Comparison of ENCODE assay signal across 10 cellular contexts in the genomic region with DNA sequence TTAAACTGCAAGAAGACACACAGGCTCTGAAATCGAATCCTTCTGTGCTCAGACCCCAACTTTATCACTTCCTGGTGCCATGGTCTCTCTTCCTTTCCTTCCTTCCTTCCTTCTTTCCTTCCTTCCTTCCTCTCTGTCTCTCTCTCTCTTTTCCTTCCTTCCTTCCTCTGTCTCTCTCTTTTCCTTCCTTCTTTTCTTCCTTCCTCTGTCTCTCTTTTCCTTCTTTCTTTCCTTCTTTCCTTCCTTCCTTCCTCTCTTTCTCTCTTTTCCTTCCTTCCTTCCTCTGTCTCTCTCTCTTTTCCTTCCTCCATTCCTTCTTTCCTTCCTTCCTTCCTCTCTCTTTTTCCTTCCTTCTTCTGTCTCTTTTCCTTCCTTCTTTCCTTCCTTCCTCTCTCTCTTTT.
DNase-seq lines count a peak whose midpoint lies in the region; ATAC-seq and TF ChIP-seq lines count a peak whose summit lies in the region.
"Had no signal": no experiment of that assay in that cellular context is flagged by ENCODE, and none has a peak within 500 bp of the region (broad histone marks: within the 10 kb centered on the region; RNA-seq: fewer than 3 reads in every experiment).

No MANE protein-coding gene starts in this region.

- BruUV-seq in HCT116 (replicated peaks; lab: Mats Ljungman, UMichigan) = no TSS peak

- H3K27me3 Mint-ChIP-seq in WTC11 (ENCODE audit: low read depth) = no peaks in the 10 kb centered on the region; the same call in none of the 2 replicates
- H3K27me3 Mint-ChIP-seq in memory B cell = peaks cover 9% of the 10 kb centered on the region
- H3K27me3 Mint-ChIP-seq in progenitor cell of endocrine pancreas = no peaks in the 10 kb centered on the region

- H3K4me3 ChIP-seq in HCT116 (replicated peaks in 1 of 2; ENCODE audit: low read depth in 1 of 2, low read length in 2 of 2) (no peak overlapping the region), HAP-1 (no peak overlapping the region)

- H3K79me2 ChIP-seq in HCT116 (ENCODE audit: insufficient read depth, low read length) = no peaks in the 10 kb centered on the region

- TF ChIP-seq RAD21 in HCT116 (IDR thresholded peaks at IDR 0.05; ENCODE audit: low read depth) = no peak

- H3K4me3 Mint-ChIP-seq in WTC11 = no peak overlapping the region
- H3K4me3 Mint-ChIP-seq in memory B cell = no peak overlapping the region
- H3K4me3 Mint-ChIP-seq in progenitor cell of endocrine pancreas (ENCODE audit: low read depth) = no peak overlapping the region

- H3K4me1 ChIP-seq in HCT116 (ENCODE audit: control insufficient read depth in 1 of 2, insufficient read depth in 2 of 2, low read length in 2 of 2) (peaks cover 6 to 33% of the 10 kb centered on the region in 2 experiments; a peak in 3 of 4 replicates), HAP-1 (no peaks in the 10 kb centered on the region)

- intact Hi-C loops in HCT116 (cut with micrococcal nuclease) = no loop called here

- H2AFZ ChIP-seq in HCT116 (ENCODE audit: low read depth, low read length, poor library complexity, severe bottlenecking) = peak overlapping the region; percentile 86

- H3K36me3 ChIP-seq in HCT116 (ENCODE audit: control insufficient read depth in 1 of 2, insufficient read depth in 2 of 2, low read length in 2 of 2) (no peaks in the 10 kb centered on the region), HAP-1 (replicated peaks) (no peaks in the 10 kb centered on the region)

- DNase-seq in HCT116 (ENCODE audit: low read depth, low spot score) = no peak
- DNase-seq in WTC11 (ENCODE audit: low spot score) = no peak
- DNase-seq in memory B cell (ENCODE audit: low spot score in 2 of 2) = no peak
- no peak for DNase-seq in progenitor cell of endocrine pancreas (ENCODE audit: low spot score, unreplicated experiment)
- DNase-seq in HAP-1 (ENCODE audit: low spot score in 2 of 2) = no peak
- no peak for DNase-seq in NCI-H526 treated with DMSO at 0.1 percent for 48 hours (lab: John Stamatoyannopoulos, UW)
- no peak for DNase-seq in activated naive CD4-positive, alpha-beta T cell treated with Interleukin-2 at 50 U/mL for 16 hours
- DNase-seq in epidermal melanocyte (ENCODE audit: insufficient read length, low spot score) = no peak
- DNase-seq: C1 segment of cervical spinal cord, Right ventricle myocardium superior had no signal

- H3K9me3 ChIP-seq in HCT116 (ENCODE audit: control insufficient read depth in 1 of 2, insufficient read depth in 1 of 2, low read depth in 1 of 2, low read length in 2 of 2) (peaks cover 0 to 5% of the 10 kb centered on the region in 2 experiments; a peak in 2 of 4 replicates), HAP-1 (no peaks in the 10 kb centered on the region; the same call in 1 of the 2 replicates)

- peaks cover 15% of the 10 kb centered on the region for H3K4me1 Mint-ChIP-seq in WTC11
- H3K4me1 Mint-ChIP-seq in memory B cell = peaks cover 2% of the 10 kb centered on the region
- H3K4me1 Mint-ChIP-seq in progenitor cell of endocrine pancreas (ENCODE audit: low read depth) = peaks cover 15% of the 10 kb centered on the region

- no peak overlapping the region for H3K27ac ChIP-seq in HCT116 (ENCODE audit: low read depth, low read length)

- no peak for TF ChIP-seq POLR2A in HCT116 (IDR thresholded peaks at IDR 0.05; ENCODE audit: borderline replicate concordance, extremely low read depth, insufficient read depth, insufficient read length)

- ATAC-seq in HCT116 (no peak), WTC11 (no peak), memory B cell (ENCODE audit: low read depth) (no peak)

- H3K36me3 Mint-ChIP-seq in WTC11 = no peaks in the 10 kb centered on the region; the same call in 1 of the 2 replicates
- peaks cover 1% of the 10 kb centered on the region for H3K36me3 Mint-ChIP-seq in memory B cell
- H3K36me3 Mint-ChIP-seq in progenitor cell of endocrine pancreas (ENCODE audit: insufficient read depth) = no peaks in the 10 kb centered on the region

- H3K9me3 Mint-ChIP-seq in WTC11 (peaks cover 20% of the 10 kb centered on the region), memory B cell (peaks cover 5% of the 10 kb centered on the region), progenitor cell of endocrine pancreas (ENCODE audit: low read depth) (peaks cover 3% of the 10 kb centered on the region)

- CTCF ChIA-PET in HCT116 (lab: Charles Lee) (interaction anchor here (0.7 kb wide), 1 partner anchor 203 kb away, joined by 5 read pairs; no protein-coding TSS in a partner anchor), WTC11 (lab: Charles Lee) (interaction anchor here (0.9 kb wide), 1 partner anchor 88 kb away, joined by 3 read pairs; no protein-coding TSS in a partner anchor)

- H4K20me1 ChIP-seq in HCT116 (ENCODE audit: insufficient read depth) = no peaks in the 10 kb centered on the region

- no peaks in the 10 kb centered on the region for H3K27me3 ChIP-seq in HCT116 (ENCODE audit: insufficient read depth, low read length)
- no peaks in the 10 kb centered on the region for H3K27me3 ChIP-seq in HAP-1 (ENCODE audit: low read depth)

- H3K9ac ChIP-seq in HCT116 (ENCODE audit: low read length) = no peak overlapping the region

- RAD21 ChIA-PET in HCT116 (lab: Charles Lee; ENCODE audit: low non-redundant PET in 1 of 2, low total read pairs in 2 of 2, uncharacterized antibody in 2 of 2, unreplicated experiment in 2 of 2) = no interaction called here

- POLR2A ChIA-PET in HCT116 (lab: Charles Lee) = no interaction called here
- POLR2A ChIA-PET in WTC11 (lab: Charles Lee) = interaction anchor here (0.6 kb wide), 1 partner anchor 27 kb away, joined by 13 read pairs; no protein-coding TSS in a partner anchor

- peak overlapping the region; percentile 41; the same call in 1 of the 2 replicates for H3K4me2 ChIP-seq in HCT116 (ENCODE audit: low read length)

- in situ Hi-C loops in HAP-1 (cut with MboI; ENCODE audit: low sequenced_read_pairs) = no loop called here

- no peaks in the 10 kb centered on the region for H3K9me2 ChIP-seq in HCT116 (ENCODE audit: insufficient read depth)

- H3K27ac Mint-ChIP-seq in WTC11 = no peak overlapping the region
- H3K27ac Mint-ChIP-seq in memory B cell = peak overlapping the region; percentile 5
- H3K27ac Mint-ChIP-seq in progenitor cell of endocrine pancreas = peak overlapping the region; percentile 93

- TF ChIP-seq CTCF in HCT116 (IDR thresholded peaks at IDR 0.05 in 2 of 3, conservative IDR thresholded peaks at IDR 0.05 in 1 of 3; ENCODE audit: borderline replicate concordance in 1 of 3, insufficient read depth in 1 of 3, low read depth in 2 of 3, low read length in 2 of 3) (no peak), WTC11 (IDR thresholded peaks at IDR 0.05) (no peak), progenitor cell of endocrine pancreas (IDR thresholded peaks at IDR 0.05; ENCODE audit: unreplicated experiment) (no peak)

TF ChIP-seq in HCT116, 20 proteins besides CTCF, POLR2A, EP300 and RAD21:
- TF ChIP-seq POLR2AphosphoS5 (IDR thresholded peaks at IDR 0.05; ENCODE audit: low read depth, low read length) (no peak), ELF1 (IDR thresholded peaks at IDR 0.05; ENCODE audit: borderline replicate concordance, low read depth) (no peak)

TF ChIP-seq in WTC11, 78 proteins besides CTCF, POLR2A, EP300 and RAD21:
- TF ChIP-seq, protein P1, sequence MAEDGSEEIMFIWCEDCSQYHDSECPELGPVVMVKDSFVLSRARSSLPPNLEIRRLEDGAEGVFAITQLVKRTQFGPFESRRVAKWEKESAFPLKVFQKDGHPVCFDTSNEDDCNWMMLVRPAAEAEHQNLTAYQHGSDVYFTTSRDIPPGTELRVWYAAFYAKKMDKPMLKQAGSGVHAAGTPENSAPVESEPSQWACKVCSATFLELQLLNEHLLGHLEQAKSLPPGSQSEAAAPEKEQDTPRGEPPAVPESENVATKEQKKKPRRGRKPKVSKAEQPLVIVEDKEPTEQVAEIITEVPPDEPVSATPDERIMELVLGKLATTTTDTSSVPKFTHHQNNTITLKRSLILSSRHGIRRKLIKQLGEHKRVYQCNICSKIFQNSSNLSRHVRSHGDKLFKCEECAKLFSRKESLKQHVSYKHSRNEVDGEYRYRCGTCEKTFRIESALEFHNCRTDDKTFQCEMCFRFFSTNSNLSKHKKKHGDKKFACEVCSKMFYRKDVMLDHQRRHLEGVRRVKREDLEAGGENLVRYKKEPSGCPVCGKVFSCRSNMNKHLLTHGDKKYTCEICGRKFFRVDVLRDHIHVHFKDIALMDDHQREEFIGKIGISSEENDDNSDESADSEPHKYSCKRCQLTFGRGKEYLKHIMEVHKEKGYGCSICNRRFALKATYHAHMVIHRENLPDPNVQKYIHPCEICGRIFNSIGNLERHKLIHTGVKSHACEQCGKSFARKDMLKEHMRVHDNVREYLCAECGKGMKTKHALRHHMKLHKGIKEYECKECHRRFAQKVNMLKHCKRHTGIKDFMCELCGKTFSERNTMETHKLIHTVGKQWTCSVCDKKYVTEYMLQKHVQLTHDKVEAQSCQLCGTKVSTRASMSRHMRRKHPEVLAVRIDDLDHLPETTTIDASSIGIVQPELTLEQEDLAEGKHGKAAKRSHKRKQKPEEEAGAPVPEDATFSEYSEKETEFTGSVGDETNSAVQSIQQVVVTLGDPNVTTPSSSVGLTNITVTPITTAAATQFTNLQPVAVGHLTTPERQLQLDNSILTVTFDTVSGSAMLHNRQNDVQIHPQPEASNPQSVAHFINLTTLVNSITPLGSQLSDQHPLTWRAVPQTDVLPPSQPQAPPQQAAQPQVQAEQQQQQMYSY (CRISPR knock-in tag; IDR thresholded peaks at IDR 0.05) = no peak
- TF ChIP-seq, protein P2, sequence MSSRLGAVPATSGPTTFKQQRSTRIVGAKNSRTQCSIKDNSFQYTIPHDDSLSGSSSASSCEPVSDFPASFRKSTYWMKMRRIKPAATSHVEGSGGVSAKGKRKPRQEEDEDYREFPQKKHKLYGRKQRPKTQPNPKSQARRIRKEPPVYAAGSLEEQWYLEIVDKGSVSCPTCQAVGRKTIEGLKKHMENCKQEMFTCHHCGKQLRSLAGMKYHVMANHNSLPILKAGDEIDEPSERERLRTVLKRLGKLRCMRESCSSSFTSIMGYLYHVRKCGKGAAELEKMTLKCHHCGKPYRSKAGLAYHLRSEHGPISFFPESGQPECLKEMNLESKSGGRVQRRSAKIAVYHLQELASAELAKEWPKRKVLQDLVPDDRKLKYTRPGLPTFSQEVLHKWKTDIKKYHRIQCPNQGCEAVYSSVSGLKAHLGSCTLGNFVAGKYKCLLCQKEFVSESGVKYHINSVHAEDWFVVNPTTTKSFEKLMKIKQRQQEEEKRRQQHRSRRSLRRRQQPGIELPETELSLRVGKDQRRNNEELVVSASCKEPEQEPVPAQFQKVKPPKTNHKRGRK (CRISPR knock-in tag; IDR thresholded peaks at IDR 0.05; ENCODE audit: borderline replicate concordance) = peak; percentile 94
TF ChIP-seq in WTC11: peak in this region for 1.
